ENCODE assay signal across 19 cellular contexts in the genomic region with DNA sequence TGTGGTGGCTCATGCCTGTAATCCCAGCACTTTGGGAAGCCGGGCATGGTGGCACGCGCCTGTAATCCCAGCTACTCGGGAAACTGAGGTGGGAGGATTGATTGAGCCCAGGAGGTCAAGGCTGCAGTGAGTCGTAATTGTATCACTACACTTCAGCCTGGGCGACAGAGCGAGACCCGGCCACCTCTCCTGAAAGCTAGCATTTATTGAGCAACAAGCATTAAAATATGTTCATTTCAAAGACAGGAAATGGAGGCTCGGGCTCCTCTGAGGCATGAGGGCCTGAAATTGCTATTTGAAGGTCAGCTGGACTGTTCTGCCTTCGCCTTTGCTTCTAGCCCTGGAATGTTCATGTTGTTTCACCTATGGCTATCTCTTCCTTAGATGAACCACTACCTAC. TPM values are rescaled to one million over a fixed set of nuclear protein-coding genes. Genes with fewer than 3 reads are reported as not detected.
DNase-seq lines count a peak whose midpoint lies in the region; ATAC-seq and TF ChIP-seq lines count a peak whose summit lies in the region.
"Had no signal": no experiment of that assay in that cellular context is flagged by ENCODE, and none has a peak within 500 bp of the region (broad histone marks: within the 10 kb centered on the region; RNA-seq: fewer than 3 reads in every experiment).

No MANE protein-coding gene starts in this region.

- 92% methylated on average over 9 of the region's 10 CpGs for WGBS in suprapubic skin

- TF ChIP-seq POLR2A in suprapubic skin (IDR thresholded peaks at IDR 0.05): no peak

- no peak overlapping the region for H3K27ac ChIP-seq in suprapubic skin

- no peak for TF ChIP-seq CTCF in fibroblast of mammary gland (conservative IDR thresholded peaks at IDR 0.05; ENCODE audit: control insufficient read depth, insufficient read depth, low read depth, low read length)
- TF ChIP-seq CTCF in suprapubic skin (IDR thresholded peaks at IDR 0.05): no peak

- DNase-seq in NOMO-1 (lab: John Stamatoyannopoulos, UW; ENCODE audit: unreplicated experiment in 2 of 2): peak; percentile 1 to 13
- no peak for DNase-seq in NOMO-1 treated with dmso at 0.1 percent for 144 hours (lab: John Stamatoyannopoulos, UW; ENCODE audit: unreplicated experiment)
- DNase-seq in MV-4-11 (lab: John Stamatoyannopoulos, UW): peak; percentile 11
- DNase-seq in fibroblast of mammary gland (ENCODE audit: low read depth): peak; percentile 25
- peak; percentile 38 for DNase-seq in renal cortical epithelial cell (ENCODE audit: low read depth)
- DNase-seq in suprapubic skin (ENCODE audit: low spot score in 2 of 2): no peak
- no peak for DNase-seq in COLO829 (ENCODE audit: low spot score)
- DNase-seq: CD4-positive, CD25-positive, alpha-beta regulatory T cell; DMS79 treated with DMSO at 0.1 percent for 48 hours; HFFc6; Karpas-422; NCI-H1436 treated with DMSO at 0.1 percent for 48 hours; NCI-H226; NCI-H526 treated with DMSO at 0.1 percent for 48 hours; SK-N-SH had no signal

- H3K4me1 ChIP-seq in suprapubic skin: no peaks in the 10 kb centered on the region

- no peaks in the 10 kb centered on the region for H3K27me3 ChIP-seq in suprapubic skin

- no peak overlapping the region for H3K4me3 ChIP-seq in fibroblast of mammary gland (ENCODE audit: control insufficient read depth, low read depth, low read length)
- no peak overlapping the region for H3K4me3 ChIP-seq in suprapubic skin

- no peak for ATAC-seq in GM21619 (IDR thresholded peaks at IDR 0.05; ENCODE audit: unreplicated experiment)
- ATAC-seq: HepG2 had no signal

- no peaks in the 10 kb centered on the region for H3K9me3 ChIP-seq in suprapubic skin
- H3K9me3 ChIP-seq: SK-N-SH had no signal

- H3K36me3 ChIP-seq in suprapubic skin: peaks cover 18% of the 10 kb centered on the region

- TF ChIP-seq EP300 in suprapubic skin (IDR thresholded peaks at IDR 0.05): no peak

RNA-seq across cellular contexts. Expression of a gene that starts 34.5 kb away (rescaled TPM):
- not detected in 2 replicates for total RNA-seq in renal cortical epithelial cell
- total RNA-seq in suprapubic skin: not detected
- total RNA-seq: A172; CD4-positive, CD25-positive, alpha-beta regulatory T cell; H1 had no signal

RNA-seq across cellular contexts. Expression of a gene that starts 35.7 kb away (rescaled TPM):
- total RNA-seq in renal cortical epithelial cell (22.7 and 42.3 TPM in 2 replicates), suprapubic skin (10 to 100 TPM; 48.0 to 59.5 (median 58.0) TPM)

RNA-seq across cellular contexts. Expression of a gene that starts 37.8 kb away (rescaled TPM):
- total RNA-seq in renal cortical epithelial cell: 121 and 238 TPM in 2 replicates
- 100 to 1,000 TPM in 1 of 4 donors, 10 to 100 TPM in 3; 71.4 to 100 (median 80.6) TPM for total RNA-seq in suprapubic skin

RNA-seq across cellular contexts. Expression of a gene that starts 50.5 kb away (rescaled TPM):
- 7.3 and 19.5 TPM in 2 replicates for total RNA-seq in renal cortical epithelial cell
- 10 to 100 TPM; 51.1 to 61.4 (median 55.5) TPM for total RNA-seq in suprapubic skin

Comparison
In these comparisons a context has a peak if more than half of its experiments do, and no peak if none do; other contexts are left out.
1. DNase-seq: peak in NOMO-1 (2 of 2), MV-4-11 (single experiment), fibroblast of mammary gland (single experiment) and renal cortical epithelial cell (single experiment); none in NOMO-1 treated with dmso at 0.1 percent for 144 hours (single experiment), suprapubic skin (0 of 2) and COLO829 (single experiment).